In genomic region chr15:92914768-92915221, GRCh38 we compare ENCODE assay signal across 8 cellular contexts. TPM values are rescaled to one million over a fixed set of nuclear protein-coding genes. Genes with fewer than 3 reads are reported as not detected.
DNase-seq lines count a peak whose midpoint lies in the region; ATAC-seq and TF ChIP-seq lines count a peak whose summit lies in the region.

No MANE protein-coding gene starts in this region.

- H3K27ac ChIP-seq in ACC112 (ENCODE audit: low read depth, low read length) (peak overlapping the region; percentile 95), SU-DHL-6 (ENCODE audit: low read depth, low read length) (peak overlapping the region; percentile 79), suprapubic skin (peak overlapping the region; percentile 17)

- H2AFZ ChIP-seq in ACC112 (ENCODE audit: low read length, unreplicated experiment) (no peak overlapping the region), SU-DHL-6 (ENCODE audit: low read depth, low read length, severe bottlenecking) (no peak overlapping the region)

- peaks cover 0 to 6% (median 5%) of the 10 kb centered on the region in 3 donors for H3K36me3 Mint-ChIP-seq in immature natural killer cell

- peak overlapping the region; percentile 3 for H3K9ac ChIP-seq in SU-DHL-6 (ENCODE audit: low read length)

- H3K9me3 Mint-ChIP-seq in immature natural killer cell, result no peaks in the 10 kb centered on the region

- peaks cover 79 to 90% of the 10 kb centered on the region in 2 donors for H3K4me1 Mint-ChIP-seq in immature natural killer cell

- no peak for TF ChIP-seq POLR2A in suprapubic skin (IDR thresholded peaks at IDR 0.05)

- H3F3A ChIP-seq in SU-DHL-6 (ENCODE audit: insufficient read depth), result peaks cover 48% of the 10 kb centered on the region

- WGBS in suprapubic skin, result 56% methylated on average over 4 of the region's 4 CpGs

- H3K4me2 ChIP-seq in SU-DHL-6 (ENCODE audit: low read depth, low read length, poor library complexity, severe bottlenecking), result peak overlapping the region; percentile 46

- DNase-seq in immature natural killer cell (peak in 2 of 3 donors; percentile 38 to 49), suprapubic skin (ENCODE audit: low spot score in 2 of 2) (no peak), D341Med (ENCODE audit: low spot score) (no peak), SK-N-DZ (ENCODE audit: low spot score) (no peak)

- no peaks in the 10 kb centered on the region for H4K20me1 ChIP-seq in SU-DHL-6 (ENCODE audit: low read depth, low read length)

- H3K4me3 ChIP-seq in ACC112 (ENCODE audit: low read depth, low read length) (peak overlapping the region; percentile 17; the same call in 1 of the 2 replicates), SU-DHL-6 (ENCODE audit: insufficient read depth, low read length, poor library complexity, severe bottlenecking) (peak overlapping the region; percentile 13), suprapubic skin (no peak overlapping the region)

- H3K27ac Mint-ChIP-seq in immature natural killer cell, result peak overlapping the region; percentile 91 to 98 (median 98)

- peak overlapping the region; percentile 81 to 95 (median 84) for H3K4me3 Mint-ChIP-seq in immature natural killer cell

- H3K9me2 ChIP-seq in SU-DHL-6 (replicated peaks; ENCODE audit: insufficient read depth, low read length), result no peaks in the 10 kb centered on the region

- H3K36me3 ChIP-seq in ACC112 (ENCODE audit: insufficient read depth, low read length) (peaks cover 8% of the 10 kb centered on the region; the same call in 1 of the 2 replicates), SU-DHL-6 (ENCODE audit: low read length) (0 out of 2 replicates have a peak, but pooled peaks cover 2% of the 10 kb centered on the region), suprapubic skin (peaks cover 2% of the 10 kb centered on the region)

- peaks cover 92% of the 10 kb centered on the region for H3K79me2 ChIP-seq in ACC112 (ENCODE audit: control insufficient read depth, insufficient read depth, low read length, unreplicated experiment)
- peaks cover 91% of the 10 kb centered on the region for H3K79me2 ChIP-seq in SU-DHL-6 (ENCODE audit: insufficient read depth, low read length)

- TF ChIP-seq CTCF in SU-DHL-6 (IDR thresholded peaks at IDR 0.05; ENCODE audit: insufficient read depth, low read length, poor library complexity, severe bottlenecking), result no peak
- no peak for TF ChIP-seq CTCF in suprapubic skin (IDR thresholded peaks at IDR 0.05)

- TF ChIP-seq EP300 in suprapubic skin (IDR thresholded peaks at IDR 0.05), result no peak

- H3K4me1 ChIP-seq in ACC112 (ENCODE audit: control insufficient read depth, insufficient read depth, low read length, unreplicated experiment) (peaks cover 67% of the 10 kb centered on the region), suprapubic skin (peaks cover 94% of the 10 kb centered on the region)

- no peaks in the 10 kb centered on the region for H3K27me3 ChIP-seq in ACC112 (ENCODE audit: insufficient read depth, low read length)
- H3K27me3 ChIP-seq in SU-DHL-6 (ENCODE audit: low read length), result no peaks in the 10 kb centered on the region
- H3K27me3 ChIP-seq in suprapubic skin, result no peaks in the 10 kb centered on the region

- peaks cover 0 to 9% (median 7%) of the 10 kb centered on the region in 3 donors for H3K27me3 Mint-ChIP-seq in immature natural killer cell (ENCODE audit: low read depth in 3 of 3)

- ATAC-seq in GM21723 (IDR thresholded peaks at IDR 0.05; ENCODE audit: unreplicated experiment), result peak; percentile 37
- no peak for ATAC-seq in GM19397 (IDR thresholded peaks at IDR 0.05; ENCODE audit: unreplicated experiment)

- no peaks in the 10 kb centered on the region for H3K9me3 ChIP-seq in SU-DHL-6 (ENCODE audit: insufficient read depth, low read length)
- no peaks in the 10 kb centered on the region for H3K9me3 ChIP-seq in suprapubic skin

RNA-seq across cellular contexts. Expression of gene CHD2, which starts 14.7 kb away (rescaled TPM):
- 10 to 100 TPM; 24.7 to 77.7 (median 36.9) TPM for polyA plus RNA-seq in immature natural killer cell
- 100 to 1,000 TPM in 3 of 4 donors, 10 to 100 TPM in 1; 93.3 to 319 (median 127) TPM for total RNA-seq in suprapubic skin
- polyA plus RNA-seq in SK-N-DZ (2014; cell fraction: cytosol; rRNA removed), result 31.4 and 38.8 TPM in 2 replicates
- polyA plus RNA-seq in SK-N-DZ (2014; cell fraction: nucleus; rRNA removed), result 60.9 and 82.1 TPM in 2 replicates

Comparison
In these comparisons a context has a peak if more than half of its experiments do, and no peak if none do; other contexts are left out.
1. H3K27ac ChIP-seq: peak in every context shown above with its lines; median percentile 95 in ACC112; 79 in SU-DHL-6; 17 in suprapubic skin.
2. DNase-seq: peak in immature natural killer cell (2 of 3); none in suprapubic skin (0 of 2), D341Med (single experiment) and SK-N-DZ (single experiment).